Comparison of ENCODE assay signal across 8 cellular contexts in the genomic region with DNA sequence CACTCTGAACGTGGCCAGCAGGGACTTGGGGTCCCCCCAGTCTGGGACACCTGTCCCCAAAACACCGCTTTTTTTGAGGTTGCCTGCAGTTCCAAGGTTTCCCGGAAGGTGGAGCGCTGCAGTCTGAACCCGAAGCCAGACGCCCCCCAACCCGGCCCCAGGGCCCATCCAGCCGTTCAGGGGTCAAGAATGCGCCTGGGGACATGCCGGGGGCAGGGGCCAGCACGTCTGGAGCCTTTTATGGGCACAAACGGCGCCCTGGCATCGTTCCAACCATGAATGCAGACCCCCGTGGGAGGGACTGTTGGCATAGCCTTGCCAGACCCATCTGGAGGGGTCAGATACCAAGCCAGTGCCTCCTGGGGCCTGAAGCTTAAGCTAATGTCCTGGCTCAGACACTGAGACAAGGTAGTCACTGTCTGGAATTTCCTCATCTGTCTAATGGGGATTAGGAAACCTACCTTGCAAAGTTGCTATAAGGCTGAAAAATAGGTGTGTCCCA. TPM values are rescaled to one million over a fixed set of nuclear protein-coding genes. Genes with fewer than 3 reads are reported as not detected.
DNase-seq lines count a peak whose midpoint lies in the region; ATAC-seq, FAIRE-seq and TF ChIP-seq lines count a peak whose summit lies in the region.

No MANE protein-coding gene starts in this region.

- no peak overlapping the region for H3T11ph ChIP-seq in H9 (ENCODE audit: low read length)

- H3K4me2 ChIP-seq in H9 (ENCODE audit: insufficient read depth, insufficient read length, low read length): no peak overlapping the region
- no peak overlapping the region for H3K4me2 ChIP-seq in parathyroid adenoma (ENCODE audit: low read length)

- no peaks in the 10 kb centered on the region for H3K79me1 ChIP-seq in H9 (ENCODE audit: insufficient read depth, low read depth, low read length, poor library complexity, severe bottlenecking)

- H3K56ac ChIP-seq in H9 (ENCODE audit: insufficient read length, low read depth, low read length): no peak overlapping the region

- H3K9me3 ChIP-seq in AG04450 (ENCODE audit: control insufficient read depth, insufficient read depth, low read length) (no peaks in the 10 kb centered on the region; the same call in 1 of the 2 replicates), H9 (ENCODE audit: control insufficient read depth, low read depth, low read length) (no peaks in the 10 kb centered on the region), parathyroid adenoma (ENCODE audit: control insufficient read depth, low read length) (no peaks in the 10 kb centered on the region), vagina (no peaks in the 10 kb centered on the region)

- H3K9ac ChIP-seq in H9 (ENCODE audit: extremely low read depth, insufficient read length, low read length) (no peak overlapping the region), parathyroid adenoma (no peak overlapping the region)

- no peak overlapping the region for H3K27ac ChIP-seq in AG04450 (ENCODE audit: low read depth, low read length)
- no peak overlapping the region for H3K27ac ChIP-seq in H9 (ENCODE audit: insufficient read length, low read depth, low read length)
- no peak overlapping the region for H3K27ac ChIP-seq in parathyroid adenoma
- no peak overlapping the region for H3K27ac ChIP-seq in vagina

- peaks cover 7% of the 10 kb centered on the region for H3K23me2 ChIP-seq in H9 (ENCODE audit: insufficient read length, low read depth, low read length, poor library complexity, severe bottlenecking)

- H2AFZ ChIP-seq in H9 (ENCODE audit: low read length) (no peak overlapping the region), parathyroid adenoma (peak overlapping the region; percentile 33)

- no peak overlapping the region for H4K5ac ChIP-seq in H9 (ENCODE audit: insufficient read length, low read depth, low read length)

- no peak overlapping the region for H2AK5ac ChIP-seq in H9 (ENCODE audit: insufficient read length, low read length)

- H3K79me2 ChIP-seq in H9 (ENCODE audit: insufficient read depth, low read length) (no peaks in the 10 kb centered on the region), parathyroid adenoma (no peaks in the 10 kb centered on the region)

- FAIRE-seq in H54 (lab: Jason Lieb, UNC): no peak

- no peak overlapping the region; a peak in 1 of 5 replicates for H3K4me3 Mint-ChIP-seq in H9
- H3K4me3 Mint-ChIP-seq in activated CD4-positive, alpha-beta T cell treated with anti-CD3 and anti-CD28 coated beads, Interleukin-2, amount 10 ng/mL, durations not matched to agents 24 days and 14 days: no peak overlapping the region

- WGBS in H9 (ENCODE audit: extremely low coverage, insufficient read length, low lambda C conversion rate): no CpG with 5 or more reads among the region's 15 CpGs

- H3K14ac ChIP-seq in H9 (ENCODE audit: insufficient read depth, low read length): no peak overlapping the region

- H3K4me1 ChIP-seq in H9 (ENCODE audit: insufficient read depth, low read length): no peaks in the 10 kb centered on the region
- H3K4me1 ChIP-seq in parathyroid adenoma: no peaks in the 10 kb centered on the region
- H3K4me1 ChIP-seq in vagina: peaks cover 17% of the 10 kb centered on the region

- no peak overlapping the region for H2BK20ac ChIP-seq in H9 (ENCODE audit: low read depth, low read length, poor library complexity, severe bottlenecking)

- no peak overlapping the region for H4K8ac ChIP-seq in H9 (replicated peaks; ENCODE audit: insufficient read length, low read depth, low read length)

- H3K4me1 Mint-ChIP-seq in H9: peaks cover 1 to 4% of the 10 kb centered on the region in 2 experiments; a peak in 2 of 4 replicates
- peaks cover 22% of the 10 kb centered on the region for H3K4me1 Mint-ChIP-seq in activated CD4-positive, alpha-beta T cell treated with anti-CD3 and anti-CD28 coated beads, Interleukin-2, amount 10 ng/mL, durations not matched to agents 24 days and 14 days

- TF ChIP-seq CTCF in AG04450 (IDR thresholded peaks at IDR 0.05; ENCODE audit: low read depth, low read length): peak; percentile 76
- TF ChIP-seq CTCF in H9 (conservative IDR thresholded peaks at IDR 0.05): peak; percentile 90
- peak; percentile 75 for TF ChIP-seq CTCF in parathyroid adenoma (IDR thresholded peaks at IDR 0.05)
- TF ChIP-seq CTCF in vagina (IDR thresholded peaks at IDR 0.05): peak in 1 of 3 experiments; percentile 32

- no peak for ATAC-seq in GM21423 (IDR thresholded peaks at IDR 0.05; ENCODE audit: unreplicated experiment)

- H3K36me3 ChIP-seq in parathyroid adenoma (ENCODE audit: control insufficient read depth, insufficient read depth, low read length) (no peaks in the 10 kb centered on the region), vagina (no peaks in the 10 kb centered on the region)

- intact Hi-C loops in activated CD4-positive, alpha-beta T cell treated with anti-CD3 and anti-CD28 coated beads, Interleukin-2, amount 10 ng/mL, durations not matched to agents 24 days and 14 days (cut with micrococcal nuclease): loop anchor here (5.0 kb wide), 2 partner anchors 42 to 218 kb away; no protein-coding TSS in a partner anchor
- intact Hi-C loops in vagina (cut with DNase I): no loop called here

- no peak overlapping the region for H3K23ac ChIP-seq in H9 (ENCODE audit: insufficient read length, low read depth, low read length)

- no peak overlapping the region for H2BK120ac ChIP-seq in H9 (ENCODE audit: low read depth, low read length, poor library complexity, severe bottlenecking)

- H3K27me3 ChIP-seq in AG04450 (ENCODE audit: control insufficient read depth, insufficient read depth, low read length) (peaks cover 33% of the 10 kb centered on the region), H9 (ENCODE audit: insufficient read depth, low read length) (peaks cover 7% of the 10 kb centered on the region; the same call in 1 of the 2 replicates), parathyroid adenoma (ENCODE audit: control insufficient read depth, insufficient read depth, low read length) (peaks cover 4% of the 10 kb centered on the region), vagina (no peaks in the 10 kb centered on the region)

- H4K91ac ChIP-seq in H9 (ENCODE audit: insufficient read length, low read depth, low read length): no peak overlapping the region

- no peaks in the 10 kb centered on the region for H4K20me1 ChIP-seq in H9 (ENCODE audit: control insufficient read depth, insufficient read depth, insufficient read length)

- H2BK5ac ChIP-seq in H9 (ENCODE audit: insufficient read length, low read length): no peak overlapping the region

- H3K36me3 Mint-ChIP-seq in H9 (ENCODE audit: insufficient read depth in 1 of 3, low read depth in 3 of 3): peaks cover 7 to 10% (median 8%) of the 10 kb centered on the region in 3 experiments; a peak in 6 of 7 replicates
- no peaks in the 10 kb centered on the region for H3K36me3 Mint-ChIP-seq in activated CD4-positive, alpha-beta T cell treated with anti-CD3 and anti-CD28 coated beads, Interleukin-2, amount 10 ng/mL, durations not matched to agents 24 days and 14 days (ENCODE audit: low read depth)

- H3K4me3 ChIP-seq in AG04450 (ENCODE audit: low read depth, low read length): no peak overlapping the region
- no peak overlapping the region for H3K4me3 ChIP-seq in parathyroid adenoma (ENCODE audit: low read depth, low read length)
- H3K4me3 ChIP-seq in vagina: no peak overlapping the region

- peak overlapping the region in 1 of 3 experiments; percentile 15; a peak in 1 of 7 replicates for H3K27ac Mint-ChIP-seq in H9
- H3K27ac Mint-ChIP-seq in activated CD4-positive, alpha-beta T cell treated with anti-CD3 and anti-CD28 coated beads, Interleukin-2, amount 10 ng/mL, durations not matched to agents 24 days and 14 days: no peak overlapping the region

- no peak for DNase-seq in AG04450 (ENCODE audit: low read depth, low spot score)
- peak; percentile 74 for DNase-seq in H9
- DNase-seq in activated CD4-positive, alpha-beta T cell treated with anti-CD3 and anti-CD28 coated beads, Interleukin-2, amount 10 ng/mL, durations not matched to agents 24 days and 14 days: peak; percentile 92
- peak; percentile 49 for DNase-seq in effector CD8-positive, alpha-beta T cell (lab: John Stamatoyannopoulos, UW)
- DNase-seq in vagina (ENCODE audit: extremely low spot score in 2 of 2): no peak
- DNase-seq in H54 (ENCODE audit: insufficient read length, low spot score): no peak

- H3K18ac ChIP-seq in H9 (ENCODE audit: insufficient read length, low read depth, low read length): no peak overlapping the region

- no peaks in the 10 kb centered on the region; a peak in 1 of 5 replicates for H3K9me3 Mint-ChIP-seq in H9
- H3K9me3 Mint-ChIP-seq in activated CD4-positive, alpha-beta T cell treated with anti-CD3 and anti-CD28 coated beads, Interleukin-2, amount 10 ng/mL, durations not matched to agents 24 days and 14 days: no peaks in the 10 kb centered on the region

- CTCF ChIA-PET in AG04450 (lab: Charles Lee): interaction anchor here (0.6 kb wide), 1 partner anchor 13 kb away, joined by 3 read pairs; no protein-coding TSS in a partner anchor

- H3K4ac ChIP-seq in H9 (ENCODE audit: low read depth, low read length): no peak overlapping the region

- H3K27me3 Mint-ChIP-seq in H9 (ENCODE audit: low read depth): no peaks in the 10 kb centered on the region; the same call in 1 of the 2 replicates
- peaks cover 26% of the 10 kb centered on the region for H3K27me3 Mint-ChIP-seq in activated CD4-positive, alpha-beta T cell treated with anti-CD3 and anti-CD28 coated beads, Interleukin-2, amount 10 ng/mL, durations not matched to agents 24 days and 14 days

- no peak for TF ChIP-seq POLR2A in vagina (IDR thresholded peaks at IDR 0.05)
- TF ChIP-seq POLR2A in H54 (IDR thresholded peaks at IDR 0.05; ENCODE audit: low read depth, low read length): no peak

- no peak overlapping the region for H2BK15ac ChIP-seq in H9 (ENCODE audit: low read depth, low read length)

- no peak overlapping the region for H2BK12ac ChIP-seq in H9 (ENCODE audit: insufficient read length, low read depth, low read length)

- POLR2A ChIA-PET in AG04450 (lab: Yijun Ruan, JAX): no interaction called here

RNA-seq across cellular contexts. Expression of a gene that starts 6.9 kb away (rescaled TPM):
- polyA plus RNA-seq in AG04450 (2011; rRNA removed): 0.10 and 0.11 TPM in 2 replicates
- not detected in 2 replicates for polyA minus RNA-seq in AG04450 (2011; rRNA and poly(A)+ RNA removed)
- total RNA-seq in H9 (2021): 7.1 and 8.1 TPM in 2 replicates
- total RNA-seq in activated CD4-positive, alpha-beta T cell treated with anti-CD3 and anti-CD28 coated beads, Interleukin-2, amount 10 ng/mL, durations not matched to agents 24 days and 14 days: not detected in 2 replicates
- total RNA-seq in vagina: 36.6 TPM

RNA-seq across cellular contexts. Expression of a gene that starts 7.2 kb away (rescaled TPM):
- polyA plus RNA-seq in AG04450 (2011; rRNA removed): 46.7 and 64.3 TPM in 2 replicates
- polyA minus RNA-seq in AG04450 (2011; rRNA and poly(A)+ RNA removed): 89.5 and 127 TPM in 2 replicates
- total RNA-seq in H9 (2021): 88.7 and 101 TPM in 2 replicates
- 81.0 and 82.1 TPM in 2 replicates for total RNA-seq in activated CD4-positive, alpha-beta T cell treated with anti-CD3 and anti-CD28 coated beads, Interleukin-2, amount 10 ng/mL, durations not matched to agents 24 days and 14 days
- total RNA-seq in vagina: 53.5 TPM

RNA-seq across cellular contexts. Expression of a gene that starts 33.4 kb away (rescaled TPM):
- 4.6 and 8.7 TPM in 2 replicates for polyA plus RNA-seq in AG04450 (2011; rRNA removed)
- polyA minus RNA-seq in AG04450 (2011; rRNA and poly(A)+ RNA removed): 7.3 and 10.6 TPM in 2 replicates
- total RNA-seq in H9 (2021) (55.2 and 55.8 TPM in 2 replicates), vagina (18.2 TPM)
- total RNA-seq in activated CD4-positive, alpha-beta T cell treated with anti-CD3 and anti-CD28 coated beads, Interleukin-2, amount 10 ng/mL, durations not matched to agents 24 days and 14 days: 36.7 and 40.8 TPM in 2 replicates

RNA-seq across cellular contexts. Expression of a gene that starts 55.5 kb away (rescaled TPM):
- 11.1 and 11.3 TPM in 2 replicates for polyA plus RNA-seq in AG04450 (2011; rRNA removed)
- polyA minus RNA-seq in AG04450 (2011; rRNA and poly(A)+ RNA removed): 9.8 and 11.7 TPM in 2 replicates
- total RNA-seq in H9 (2021) (57.4 and 63.8 TPM in 2 replicates), vagina (21.6 TPM)
- total RNA-seq in activated CD4-positive, alpha-beta T cell treated with anti-CD3 and anti-CD28 coated beads, Interleukin-2, amount 10 ng/mL, durations not matched to agents 24 days and 14 days: 84.0 and 90.6 TPM in 2 replicates

RNA-seq across cellular contexts. Expression of a gene that starts 58.4 kb away (rescaled TPM):
- polyA plus RNA-seq in AG04450 (2011; rRNA removed): 3.9 and 4.3 TPM in 2 replicates
- polyA minus RNA-seq in AG04450 (2011; rRNA and poly(A)+ RNA removed): 2.0 and 2.1 TPM in 2 replicates
- total RNA-seq in H9 (2021) (2.8 and 3.7 TPM in 2 replicates), vagina (22.8 TPM)
- total RNA-seq in activated CD4-positive, alpha-beta T cell treated with anti-CD3 and anti-CD28 coated beads, Interleukin-2, amount 10 ng/mL, durations not matched to agents 24 days and 14 days: 41.0 and 44.2 TPM in 2 replicates

Comparison
In these comparisons a context has a peak if more than half of its experiments do, and no peak if none do; other contexts are left out.
1. DNase-seq: peak in H9 (single experiment), activated CD4-positive, alpha-beta T cell treated with anti-CD3 and anti-CD28 coated beads, Interleukin-2, amount 10 ng/mL, durations not matched to agents 24 days and 14 days (single experiment) and effector CD8-positive, alpha-beta T cell (single experiment); none in AG04450 (single experiment), vagina (0 of 2) and H54 (single experiment).